Comparison of ENCODE assay signal across 9 cellular contexts in genomic region chr20:17654649-17655285, GRCh38. TPM values are rescaled to one million over a fixed set of nuclear protein-coding genes. Genes with fewer than 3 reads are reported as not detected.
DNase-seq lines count a peak whose midpoint lies in the region; ATAC-seq and TF ChIP-seq lines count a peak whose summit lies in the region.
"Had no signal": no experiment of that assay in that cellular context is flagged by ENCODE, and none has a peak within 500 bp of the region (broad histone marks: within the 10 kb centered on the region; RNA-seq: fewer than 3 reads in every experiment).

No MANE protein-coding gene starts in this region.

- peak; percentile 43 for TF ChIP-seq RAD21 in HCT116 (IDR thresholded peaks at IDR 0.05; ENCODE audit: low read depth)

- TF ChIP-seq POLR2A in HCT116 (IDR thresholded peaks at IDR 0.05; ENCODE audit: borderline replicate concordance, extremely low read depth, insufficient read depth, insufficient read length), result no peak

- H2AFZ ChIP-seq in HCT116 (ENCODE audit: low read depth, low read length, poor library complexity, severe bottlenecking) (no peak overlapping the region), mammary epithelial cell (ENCODE audit: low read depth, low read length) (no peak overlapping the region)

- CTCF ChIA-PET in HCT116 (lab: Charles Lee) (interaction anchor here (0.8 to 1.8 kb wide), 7 partner anchors 10 to 284 kb away, joined by 3 to 9 read pairs (median 4); partner anchors contain the start of gene RRBP1), mammary epithelial cell (lab: Charles Lee; ENCODE audit: low non-redundant PET) (interaction anchor here (0.5 kb wide), 1 partner anchor 37 kb away, joined by 3 read pairs; no protein-coding TSS in a partner anchor)

- peaks cover 8 to 10% of the 10 kb centered on the region in 2 experiments; a peak in 1 of 4 replicates for H3K9me3 ChIP-seq in HCT116 (ENCODE audit: control insufficient read depth in 1 of 2, insufficient read depth in 1 of 2, low read depth in 1 of 2, low read length in 2 of 2)
- H3K9me3 ChIP-seq in mammary epithelial cell (replicated peaks; ENCODE audit: insufficient read depth, low read length), result peaks cover 7% of the 10 kb centered on the region
- H3K9me3 ChIP-seq in lower lobe of right lung, result no peaks in the 10 kb centered on the region

- no peaks in the 10 kb centered on the region for H3K27me3 Mint-ChIP-seq in stimulated activated naive B cell treated with anti-CD40 and anti-IgM and Interleukin-4, amounts not matched to agents 10 μg/mL and 1 μg/mL and 100 μg/mL, for 72 hours
- H3K27me3 Mint-ChIP-seq: activated naive CD8-positive, alpha-beta T cell treated with anti-CD3 and anti-CD28 coated beads, Interleukin-2, amount 10 ng/mL, durations not matched to agents 7 days and 5 days had no signal

- H3K27me3 ChIP-seq in HCT116 (ENCODE audit: insufficient read depth, low read length) (no peaks in the 10 kb centered on the region), mammary epithelial cell (ENCODE audit: insufficient read depth, low read length) (no peaks in the 10 kb centered on the region), lower lobe of right lung (ENCODE audit: low read depth) (no peaks in the 10 kb centered on the region)

- RAD21 ChIA-PET in HCT116 (lab: Charles Lee; ENCODE audit: low non-redundant PET in 1 of 2, low total read pairs in 2 of 2, uncharacterized antibody in 2 of 2, unreplicated experiment in 2 of 2), result interaction anchor here in 1 of 2 experiments (0.7 kb wide), 1 partner anchor 235 kb away, joined by 3 read pairs; no protein-coding TSS in a partner anchor

- DNase-seq in AG20443 (ENCODE audit: low spot score), result peak; percentile 62
- no peak for DNase-seq in HCT116 (ENCODE audit: low read depth, low spot score)
- DNase-seq in mammary epithelial cell, result no peak
- DNase-seq in lower lobe of right lung, result no peak
- no peak for DNase-seq in DMS153 (lab: John Stamatoyannopoulos, UW)
- DNase-seq in putamen (ENCODE audit: low spot score), result no peak
- no peak for DNase-seq in NCI-H1105 treated with DMSO at 0.1 percent for 48 hours (lab: John Stamatoyannopoulos, UW)
- DNase-seq in stimulated activated naive B cell treated with anti-CD40 and anti-IgM and Interleukin-4, amounts not matched to agents 10 μg/mL and 1 μg/mL and 100 μg/mL, for 72 hours, result no peak
- DNase-seq: activated naive CD8-positive, alpha-beta T cell treated with anti-CD3 and anti-CD28 coated beads, Interleukin-2, amount 10 ng/mL, durations not matched to agents 7 days and 5 days had no signal

- no peak overlapping the region for H3K4me3 Mint-ChIP-seq in stimulated activated naive B cell treated with anti-CD40 and anti-IgM and Interleukin-4, amounts not matched to agents 10 μg/mL and 1 μg/mL and 100 μg/mL, for 72 hours
- H3K4me3 Mint-ChIP-seq: activated naive CD8-positive, alpha-beta T cell treated with anti-CD3 and anti-CD28 coated beads, Interleukin-2, amount 10 ng/mL, durations not matched to agents 7 days and 5 days had no signal

- H4K20me1 ChIP-seq in HCT116 (ENCODE audit: insufficient read depth) (no peaks in the 10 kb centered on the region; the same call in 1 of the 2 replicates), mammary epithelial cell (ENCODE audit: insufficient read depth, low read length) (peaks cover 2% of the 10 kb centered on the region)

- no peak overlapping the region for H3K27ac Mint-ChIP-seq in stimulated activated naive B cell treated with anti-CD40 and anti-IgM and Interleukin-4, amounts not matched to agents 10 μg/mL and 1 μg/mL and 100 μg/mL, for 72 hours
- H3K27ac Mint-ChIP-seq: activated naive CD8-positive, alpha-beta T cell treated with anti-CD3 and anti-CD28 coated beads, Interleukin-2, amount 10 ng/mL, durations not matched to agents 7 days and 5 days had no signal

- in situ Hi-C loops in mammary epithelial cell (cut with MboI; ENCODE audit: low sequenced_read_pairs in 2 of 2), result loop anchor here in 1 of 2 donors (10.0 kb wide), 1 partner anchor 60 kb away; no protein-coding TSS in a partner anchor

- no TSS peak for BruUV-seq in HCT116 (replicated peaks; lab: Mats Ljungman, UMichigan)
- no TSS peak for BruUV-seq in mammary epithelial cell (replicated peaks; lab: Mats Ljungman, UMichigan)

- POLR2A ChIA-PET in HCT116 (lab: Charles Lee), result no interaction called here

- H3K4me2 ChIP-seq in HCT116 (ENCODE audit: low read length) (no peak overlapping the region), mammary epithelial cell (ENCODE audit: insufficient read depth, low read depth, low read length) (no peak overlapping the region)

- ATAC-seq in HCT116 (peak; percentile 45; the same call in 1 of the 2 replicates), lower lobe of right lung (no peak)
- ATAC-seq in stimulated activated naive B cell treated with anti-CD40 and anti-IgM and Interleukin-4, amounts not matched to agents 10 μg/mL and 1 μg/mL and 100 μg/mL, for 72 hours (replicated peaks), result no peak

- peaks cover 80% of the 10 kb centered on the region for H3K79me2 ChIP-seq in HCT116 (ENCODE audit: insufficient read depth, low read length)
- H3K79me2 ChIP-seq in mammary epithelial cell (ENCODE audit: insufficient read depth, low read length), result peaks cover 95% of the 10 kb centered on the region

- H3K4me3 ChIP-seq in HCT116 (replicated peaks in 1 of 2; ENCODE audit: low read depth in 1 of 2, low read length in 2 of 2) (no peak overlapping the region), mammary epithelial cell (replicated peaks in 1 of 3; ENCODE audit: insufficient read depth in 1 of 3, low read depth in 2 of 3, low read length in 3 of 3) (no peak overlapping the region), lower lobe of right lung (no peak overlapping the region)

- H3K27ac ChIP-seq in HCT116 (ENCODE audit: low read depth, low read length), result no peak overlapping the region
- H3K27ac ChIP-seq in mammary epithelial cell (ENCODE audit: insufficient read depth, low read depth, low read length), result no peak overlapping the region
- no peak overlapping the region for H3K27ac ChIP-seq in lower lobe of right lung

- WGBS in mammary epithelial cell (ENCODE audit: low coverage, missing lambda C conversion rate), result 80% methylated on average over 7 of the region's 7 CpGs

- H3K36me3 Mint-ChIP-seq in stimulated activated naive B cell treated with anti-CD40 and anti-IgM and Interleukin-4, amounts not matched to agents 10 μg/mL and 1 μg/mL and 100 μg/mL, for 72 hours, result peaks cover 43 to 47% of the 10 kb centered on the region in 2 donors

- intact Hi-C loops in HCT116 (cut with micrococcal nuclease), result loop anchor here (1.0 to 5.0 kb wide), 3 partner anchors 244 to 343 kb away; no protein-coding TSS in a partner anchor
- intact Hi-C loops in mammary epithelial cell (cut with micrococcal nuclease), result loop anchor here (1.0 kb wide), 1 partner anchor 244 kb away; no protein-coding TSS in a partner anchor
- intact Hi-C loops in lower lobe of right lung (cut with DNase I), result loop anchor here (10.0 kb wide), 1 partner anchor 240 kb away; no protein-coding TSS in a partner anchor

- H3K4me1 Mint-ChIP-seq in stimulated activated naive B cell treated with anti-CD40 and anti-IgM and Interleukin-4, amounts not matched to agents 10 μg/mL and 1 μg/mL and 100 μg/mL, for 72 hours, result peaks cover 18 to 70% of the 10 kb centered on the region in 2 donors

- peaks cover 16 to 27% of the 10 kb centered on the region in 2 experiments for H3K36me3 ChIP-seq in HCT116 (ENCODE audit: control insufficient read depth in 1 of 2, insufficient read depth in 2 of 2, low read length in 2 of 2)
- peaks cover 12% of the 10 kb centered on the region for H3K36me3 ChIP-seq in mammary epithelial cell (ENCODE audit: insufficient read depth, low read length)
- H3K36me3 ChIP-seq in lower lobe of right lung, result peaks cover 43% of the 10 kb centered on the region

- TF ChIP-seq CTCF in HCT116 (IDR thresholded peaks at IDR 0.05 in 2 of 3, conservative IDR thresholded peaks at IDR 0.05 in 1 of 3; ENCODE audit: borderline replicate concordance in 1 of 3, insufficient read depth in 1 of 3, low read depth in 2 of 3, low read length in 2 of 3) (peak; percentile 29 to 81 (median 73); a peak in 5 of 6 replicates), mammary epithelial cell (conservative IDR thresholded peaks at IDR 0.05 in 1 of 2, IDR thresholded peaks at IDR 0.05 in 1 of 2; ENCODE audit: extremely low read depth in 1 of 2, insufficient read depth in 1 of 2, low read depth in 1 of 2, low read length in 2 of 2) (peak; percentile 52 to 57), lower lobe of right lung (IDR thresholded peaks at IDR 0.05) (peak; percentile 63)

- dilution Hi-C loops in mammary epithelial cell (cut with HindIII; ENCODE audit: low sequenced_read_pairs), result no loop called here

- peaks cover 0 to 18% of the 10 kb centered on the region in 2 experiments; a peak in 2 of 4 replicates for H3K4me1 ChIP-seq in HCT116 (ENCODE audit: control insufficient read depth in 1 of 2, insufficient read depth in 2 of 2, low read length in 2 of 2)
- H3K4me1 ChIP-seq in mammary epithelial cell (ENCODE audit: insufficient read depth, low read length), result peaks cover 6% of the 10 kb centered on the region
- H3K4me1 ChIP-seq in lower lobe of right lung, result peaks cover 37% of the 10 kb centered on the region

- peaks cover 3 to 4% of the 10 kb centered on the region in 2 donors for H3K9me3 Mint-ChIP-seq in stimulated activated naive B cell treated with anti-CD40 and anti-IgM and Interleukin-4, amounts not matched to agents 10 μg/mL and 1 μg/mL and 100 μg/mL, for 72 hours

- H3K9ac ChIP-seq in HCT116 (ENCODE audit: low read length), result no peak overlapping the region
- no peak overlapping the region for H3K9ac ChIP-seq in mammary epithelial cell (ENCODE audit: insufficient read depth, low read length)

- H3K9me2 ChIP-seq in HCT116 (ENCODE audit: insufficient read depth), result no peaks in the 10 kb centered on the region

TF ChIP-seq in HCT116, 20 proteins besides CTCF, POLR2A, EP300 and RAD21 (continues in another document):
- TF ChIP-seq TCF7L2 (IDR thresholded peaks at IDR 0.05; ENCODE audit: borderline replicate concordance, extremely low read depth, insufficient read depth, insufficient read length), result no peak
- TF ChIP-seq MAX (IDR thresholded peaks at IDR 0.05), result no peak
- no peak for TF ChIP-seq CEBPB (IDR thresholded peaks at IDR 0.05; ENCODE audit: low read depth)
- TF ChIP-seq ZFX (IDR thresholded peaks at IDR 0.05), result no peak
- TF ChIP-seq YY1 (IDR thresholded peaks at IDR 0.05; ENCODE audit: extremely low read depth, insufficient replicate concordance, low read depth, low read length), result no peak
- TF ChIP-seq CBX3 (IDR thresholded peaks at IDR 0.05; ENCODE audit: low read depth), result no peak

RNA-seq across cellular contexts. Expression of gene RRBP1, which starts 27.3 kb away (rescaled TPM):
- 123 TPM for total RNA-seq in HCT116 (2021; ENCODE audit: unreplicated experiment)
- 90.7 and 95.8 TPM in 2 replicates for polyA plus RNA-seq in HCT116 (2012)
- total RNA-seq in mammary epithelial cell, result 100 to 1,000 TPM in 1 of 2 donors, 10 to 100 TPM in 1; 85.2 to 230 TPM
- 82.9 TPM for polyA plus RNA-seq in mammary epithelial cell
- 145 TPM for polyA minus RNA-seq in mammary epithelial cell
- total RNA-seq in lower lobe of right lung, result 138 TPM

RNA-seq across cellular contexts. Expression of gene BANF2, which starts 45.0 kb away (rescaled TPM):
- not detected for total RNA-seq in HCT116 (2021; ENCODE audit: unreplicated experiment)
- not detected in 2 replicates for polyA plus RNA-seq in HCT116 (2012)
- not detected for total RNA-seq in mammary epithelial cell
- not detected for polyA plus RNA-seq in mammary epithelial cell
- polyA minus RNA-seq in mammary epithelial cell, result not detected
- not detected for total RNA-seq in lower lobe of right lung
- total RNA-seq: activated naive CD8-positive, alpha-beta T cell treated with anti-CD3 and anti-CD28 coated beads, Interleukin-2, amount 10 ng/mL, durations not matched to agents 7 days and 5 days had no signal
